Comparison of ENCODE assay signal across 8 cellular contexts in the genomic region with DNA sequence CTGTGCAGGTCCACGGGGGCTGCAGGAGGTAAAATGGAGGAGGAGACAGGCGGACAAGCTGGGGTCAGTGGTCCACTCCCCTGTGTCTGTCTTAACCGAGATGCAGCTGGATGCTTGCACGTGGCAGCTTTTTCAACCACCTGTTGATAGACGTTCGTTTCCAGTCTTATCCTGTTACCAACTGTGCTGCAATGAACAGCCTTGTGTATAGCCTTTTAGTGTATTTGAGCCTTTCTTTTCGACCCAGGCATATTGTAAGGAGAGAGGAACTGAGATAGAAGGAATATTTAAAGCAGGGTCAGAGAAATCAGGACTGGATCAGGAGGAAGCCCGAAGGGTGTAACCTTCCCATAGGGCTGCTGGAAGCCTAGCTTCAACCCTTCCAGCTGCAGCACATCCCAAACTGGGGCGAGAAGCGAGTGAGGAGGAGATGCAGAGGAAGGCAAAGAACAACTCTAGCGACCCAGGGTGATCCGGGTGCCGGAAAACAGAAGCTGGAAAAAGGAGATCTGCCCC. TPM values are rescaled to one million over a fixed set of nuclear protein-coding genes. Genes with fewer than 3 reads are reported as not detected.
DNase-seq lines count a peak whose midpoint lies in the region; ATAC-seq, FAIRE-seq and TF ChIP-seq lines count a peak whose summit lies in the region.

No MANE protein-coding gene starts in this region.

- no peaks in the 10 kb centered on the region for H3K9me3 ChIP-seq in A549
- H3K9me3 ChIP-seq in HUES6 (ENCODE audit: control insufficient read depth, insufficient read depth, low read depth, low read length), result no peaks in the 10 kb centered on the region
- no peaks in the 10 kb centered on the region for H3K9me3 ChIP-seq in subcutaneous abdominal adipose tissue (ENCODE audit: control insufficient read depth in 5 of 5, low read length in 5 of 5)

- CTCF ChIA-PET in A549 (lab: Yijun Ruan, JAX), result interaction anchor here (0.7 to 16.7 kb wide), 15 partner anchors 10 to 118 kb away, joined by 3 to 353 read pairs (median 4); partner anchors contain the start of genes TRIM31 and TRIM40

- no peak for TF ChIP-seq RAD21 in A549 (conservative IDR thresholded peaks at IDR 0.05 in 1 of 2, IDR thresholded peaks at IDR 0.05 in 1 of 2)

- H3K36me3 ChIP-seq in HUES6 (ENCODE audit: control insufficient read depth, insufficient read depth, low read length) (no peaks in the 10 kb centered on the region), subcutaneous abdominal adipose tissue (ENCODE audit: control insufficient read depth in 5 of 5, insufficient read depth in 5 of 5, low read length in 5 of 5) (no peaks in the 10 kb centered on the region)

- no peak for TF ChIP-seq EP300 in A549 (IDR thresholded peaks at IDR 0.05)

- H3K9ac ChIP-seq in HUES6 (ENCODE audit: low read length), result peak overlapping the region; percentile 25
- peak overlapping the region in 4 of 5 donors; percentile 16 to 68 (median 62) for H3K9ac ChIP-seq in subcutaneous abdominal adipose tissue (ENCODE audit: low read length in 5 of 5)

- POLR2A ChIA-PET in A549 (lab: Yijun Ruan, JAX), result interaction anchor here (0.9 to 1.6 kb wide), 6 partner anchors 14 to 113 kb away, joined by 3 to 10 read pairs (median 4); partner anchors contain the start of genes POLR1H and PPP1R11

- TF ChIP-seq POLR2A in A549 (IDR thresholded peaks at IDR 0.05; ENCODE audit: low read length), result no peak

- no peak for TF ChIP-seq CTCF in A549 (IDR thresholded peaks at IDR 0.05)

- 29% methylated on average over 13 of the region's 13 CpGs for WGBS in A549 (ENCODE audit: missing lambda C conversion rate)

- H3K4me1 ChIP-seq in A549 (peaks cover 15% of the 10 kb centered on the region), HUES6 (ENCODE audit: control insufficient read depth, insufficient read depth, low read length) (peaks cover 27% of the 10 kb centered on the region), subcutaneous abdominal adipose tissue (ENCODE audit: control insufficient read depth in 5 of 5, insufficient read depth in 5 of 5, low read length in 5 of 5) (peaks cover 9 to 40% (median 35%) of the 10 kb centered on the region in 5 donors)

- peaks cover 94% of the 10 kb centered on the region for H3K27me3 ChIP-seq in HUES6 (ENCODE audit: control insufficient read depth, insufficient read depth, low read length)
- H3K27me3 ChIP-seq in subcutaneous abdominal adipose tissue (ENCODE audit: control insufficient read depth in 5 of 5, insufficient read depth in 4 of 5, low read length in 5 of 5), result peaks cover 12 to 44% (median 26%) of the 10 kb centered on the region in 5 donors

- DNase-seq in A549 (ENCODE audit: low read depth in 1 of 2, low spot score in 1 of 2), result peak in 1 of 2 experiments; percentile 3
- peak; percentile 10 for DNase-seq in astrocyte of the hippocampus (ENCODE audit: low read depth, low spot score)
- peak; percentile 3 for DNase-seq in kidney tubule cell (ENCODE audit: low spot score)
- DNase-seq in pons (ENCODE audit: low spot score), result no peak

- H3K4me2 ChIP-seq in A549, result peak overlapping the region; percentile 79

- no peak for FAIRE-seq in A549 (lab: Jason Lieb, UNC)

- H3K27ac ChIP-seq in A549 (peak overlapping the region; percentile 46 to 76), HUES6 (ENCODE audit: low read depth, low read length) (no peak overlapping the region), subcutaneous abdominal adipose tissue (ENCODE audit: low read depth, low read length) (peak overlapping the region; percentile 82)

- ATAC-seq in A549 (peak in 1 of 2 experiments; percentile 39; a peak in 4 of 6 replicates), HG02642 (IDR thresholded peaks at IDR 0.05; ENCODE audit: poor library complexity, unreplicated experiment) (no peak), GM18873 (IDR thresholded peaks at IDR 0.05; ENCODE audit: low FRiP score, unreplicated experiment) (no peak)

- peak overlapping the region; percentile 42 for H3K4me3 ChIP-seq in A549
- H3K4me3 ChIP-seq in HUES6 (ENCODE audit: low read depth, low read length), result peak overlapping the region; percentile 67
- peak overlapping the region; percentile 58 to 84 (median 69) for H3K4me3 ChIP-seq in subcutaneous abdominal adipose tissue (ENCODE audit: low read depth in 1 of 5, low read length in 5 of 5)

TF ChIP-seq in A549, 52 proteins besides CTCF, POLR2A, EP300 and RAD21:
- TF ChIP-seq NR3C1 (IDR thresholded peaks at IDR 0.05), result no peak
- no peak for TF ChIP-seq MAX (IDR thresholded peaks at IDR 0.05)
- TF ChIP-seq, protein P1, sequence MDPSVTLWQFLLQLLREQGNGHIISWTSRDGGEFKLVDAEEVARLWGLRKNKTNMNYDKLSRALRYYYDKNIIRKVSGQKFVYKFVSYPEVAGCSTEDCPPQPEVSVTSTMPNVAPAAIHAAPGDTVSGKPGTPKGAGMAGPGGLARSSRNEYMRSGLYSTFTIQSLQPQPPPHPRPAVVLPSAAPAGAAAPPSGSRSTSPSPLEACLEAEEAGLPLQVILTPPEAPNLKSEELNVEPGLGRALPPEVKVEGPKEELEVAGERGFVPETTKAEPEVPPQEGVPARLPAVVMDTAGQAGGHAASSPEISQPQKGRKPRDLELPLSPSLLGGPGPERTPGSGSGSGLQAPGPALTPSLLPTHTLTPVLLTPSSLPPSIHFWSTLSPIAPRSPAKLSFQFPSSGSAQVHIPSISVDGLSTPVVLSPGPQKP (IDR thresholded peaks at IDR 0.05; ENCODE audit: low read depth, low read length), result no peak
- no peak for TF ChIP-seq SMC3 (IDR thresholded peaks at IDR 0.05)
- TF ChIP-seq NPAS2 (CRISPR knock-in tag; IDR thresholded peaks at IDR 0.05; ENCODE audit: borderline replicate concordance), result no peak
- no peak for TF ChIP-seq EHF (CRISPR knock-in tag; IDR thresholded peaks at IDR 0.05)
- no peak for TF ChIP-seq KDM1A (IDR thresholded peaks at IDR 0.05; ENCODE audit: low read depth)
- TF ChIP-seq ZFP36 (IDR thresholded peaks at IDR 0.05; ENCODE audit: borderline replicate concordance, partially characterized antibody), result no peak
- no peak for TF ChIP-seq CHD4 (IDR thresholded peaks at IDR 0.05; ENCODE audit: borderline replicate concordance)

RNA-seq across cellular contexts. Expression of gene TRIM31, which starts 11.4 kb away (rescaled TPM):
- polyA plus RNA-seq in A549 (2011; rRNA removed) (2.9 and 4.0 TPM in 2 replicates), A549 (2017; fragmentation: RNase III; extraction: RNeasy Plus Mini Kit Qiagen cat#74134 plus additional on column Dnase treatment) (3.1 to 3.3 TPM (median 3.2 TPM) in 3 replicates)
- 0.74 and 0.76 TPM in 2 replicates for polyA plus RNA-seq in A549 (2012; cell fraction: cytosol; rRNA removed)
- polyA plus RNA-seq in A549 (2012; cell fraction: nucleus; rRNA removed), result 1.1 and 1.6 TPM in 2 replicates
- 0.73 and 2.1 TPM in 2 replicates for polyA minus RNA-seq in A549 (2011; rRNA and poly(A)+ RNA removed)

RNA-seq across cellular contexts. Expression of gene RNF39, which starts 25.9 kb away (rescaled TPM):
- polyA plus RNA-seq in A549 (2011; rRNA removed) (0.05 TPM in 1 of 2 replicates, not detected in the other), A549 (2017; fragmentation: RNase III; extraction: RNeasy Plus Mini Kit Qiagen cat#74134 plus additional on column Dnase treatment) (0.07 TPM in 1 of 3 replicates, not detected in the others)
- not detected in 2 replicates for polyA plus RNA-seq in A549 (2012; cell fraction: cytosol; rRNA removed)
- polyA plus RNA-seq in A549 (2012; cell fraction: nucleus; rRNA removed), result 0.02 TPM in 1 of 2 replicates, not detected in the other
- polyA minus RNA-seq in A549 (2011; rRNA and poly(A)+ RNA removed), result not detected in 2 replicates

RNA-seq across cellular contexts. Expression of gene TRIM40, which starts 34.5 kb away (rescaled TPM):
- 0.05 and 0.07 TPM in 2 replicates for polyA plus RNA-seq in A549 (2011; rRNA removed)
- polyA plus RNA-seq in A549 (2012; cell fraction: cytosol; rRNA removed), result not detected in 2 replicates
- not detected in 2 replicates for polyA plus RNA-seq in A549 (2012; cell fraction: nucleus; rRNA removed)
- 0.05 TPM in 1 of 3 replicates, not detected in the others for polyA plus RNA-seq in A549 (2017; fragmentation: RNase III; extraction: RNeasy Plus Mini Kit Qiagen cat#74134 plus additional on column Dnase treatment)
- polyA minus RNA-seq in A549 (2011; rRNA and poly(A)+ RNA removed), result not detected in 2 replicates

RNA-seq across cellular contexts. Expression of gene PPP1R11, which starts 34.5 kb away (rescaled TPM):
- polyA plus RNA-seq in A549 (2011; rRNA removed), result 61.6 and 78.6 TPM in 2 replicates
- polyA plus RNA-seq in A549 (2012; cell fraction: cytosol; rRNA removed), result 26.7 and 30.4 TPM in 2 replicates
- 10.0 and 15.8 TPM in 2 replicates for polyA plus RNA-seq in A549 (2012; cell fraction: nucleus; rRNA removed)
- 33.8 to 36.3 TPM (median 34.3 TPM) in 3 replicates for polyA plus RNA-seq in A549 (2017; fragmentation: RNase III; extraction: RNeasy Plus Mini Kit Qiagen cat#74134 plus additional on column Dnase treatment)
- polyA minus RNA-seq in A549 (2011; rRNA and poly(A)+ RNA removed), result 24.9 and 31.1 TPM in 2 replicates

RNA-seq across cellular contexts. Expression of gene POLR1H, which starts 40.4 kb away (rescaled TPM):
- polyA plus RNA-seq in A549 (2011; rRNA removed) (34.6 and 35.3 TPM in 2 replicates), A549 (2017; fragmentation: RNase III; extraction: RNeasy Plus Mini Kit Qiagen cat#74134 plus additional on column Dnase treatment) (24.8 to 26.1 TPM (median 25.5 TPM) in 3 replicates)
- polyA plus RNA-seq in A549 (2012; cell fraction: cytosol; rRNA removed), result 37.8 and 41.6 TPM in 2 replicates
- polyA plus RNA-seq in A549 (2012; cell fraction: nucleus; rRNA removed), result 27.4 and 32.3 TPM in 2 replicates
- polyA minus RNA-seq in A549 (2011; rRNA and poly(A)+ RNA removed), result 6.7 and 6.9 TPM in 2 replicates
